In genomic region chr2:27092696-27093429, GRCh38 we compare ENCODE assay signal across 26 cellular contexts. TPM values are rescaled to one million over a fixed set of nuclear protein-coding genes. Genes with fewer than 3 reads are reported as not detected.
DNase-seq lines count a peak whose midpoint lies in the region; ATAC-seq, FAIRE-seq and TF ChIP-seq lines count a peak whose summit lies in the region.
"Had no signal": no experiment of that assay in that cellular context is flagged by ENCODE, and none has a peak within 500 bp of the region (broad histone marks: within the 10 kb centered on the region; RNA-seq: fewer than 3 reads in every experiment).

No MANE protein-coding gene starts in this region.

- DNase-seq in A549 (ENCODE audit: low read depth in 1 of 2, low spot score in 1 of 2) (no peak), RCC 7860 (ENCODE audit: low spot score) (peak; percentile 52), HepG2 (ENCODE audit: low spot score) (peak; percentile 81), NCI-H748 treated with DMSO at 0.1 percent for 48 hours (lab: John Stamatoyannopoulos, UW) (no peak)
- no peak for DNase-seq in activated CD4-positive, alpha-beta T cell treated with anti-CD3 and anti-CD28 coated beads, Interleukin-2, amount 50 U/mL, for 48 hours
- no peak for DNase-seq in stimulated activated effector memory CD8-positive, alpha-beta T cell treated with anti-CD3 and anti-CD28 coated beads, Interleukin-12 subunit alpha, Interleukin-12 subunit beta, amount 100 ng/mL, for 72 hours (ENCODE audit: low spot score in 2 of 2)
- DNase-seq: activated naive CD8-positive, alpha-beta T cell treated with anti-CD3 and anti-CD28 coated beads, Interleukin-2, amount 10 ng/mL, durations not matched to agents 7 days and 5 days; brain microvascular endothelial cell; hypothalamus; Kasumi-1; NCI-H1436; NCI-H2171; NCI-H69; nephron progenitor cell had no signal

- ATAC-seq in A549 (no peak), HepG2 (peak; percentile 60)
- ATAC-seq in stimulated activated effector memory CD8-positive, alpha-beta T cell treated with anti-CD3 and anti-CD28 coated beads, Interleukin-12 subunit alpha, Interleukin-12 subunit beta, amount 100 ng/mL, for 72 hours, result no peak
- ATAC-seq: activated CD4-positive, CD25-positive, alpha-beta regulatory T cell treated with anti-CD3 and anti-CD28 coated beads, Interleukin-2, amount 50 U/mL, for 24 hours; activated T-helper 17 cell treated with anti-CD3 and anti-CD28 coated beads, Interleukin-2, amount 50 U/mL, for 72 hours; psoas muscle had no signal

- H3K9ac ChIP-seq in HepG2 (ENCODE audit: insufficient read depth, low read depth, low read length), result peak overlapping the region; percentile 79
- H3K9ac ChIP-seq: BLaER1 treated with 17β-estradiol and CSF1 and Interleukin-3, amounts not matched to agents 10 nM and 100 nM had no signal

- no peaks in the 10 kb centered on the region for H4K20me1 ChIP-seq in HepG2 (ENCODE audit: insufficient read depth, low read length)
- H4K20me1 ChIP-seq: BLaER1 treated with 17β-estradiol and CSF1 and Interleukin-3, amounts not matched to agents 10 nM and 100 nM had no signal

- no peaks in the 10 kb centered on the region for H3K27me3 ChIP-seq in HepG2 (ENCODE audit: control insufficient read depth in 1 of 2, insufficient read depth in 2 of 2, low read length in 2 of 2)
- H3K27me3 ChIP-seq: BLaER1 treated with 17β-estradiol and CSF1 and Interleukin-3, amounts not matched to agents 10 nM and 100 nM; brain microvascular endothelial cell; SJSA1 had no signal

- no peaks in the 10 kb centered on the region for H3K9me3 Mint-ChIP-seq in stimulated activated effector memory CD8-positive, alpha-beta T cell treated with anti-CD3 and anti-CD28 coated beads, Interleukin-12 subunit alpha, Interleukin-12 subunit beta, amount 100 ng/mL, for 72 hours
- H3K9me3 Mint-ChIP-seq: activated naive CD8-positive, alpha-beta T cell treated with anti-CD3 and anti-CD28 coated beads, Interleukin-2, amount 10 ng/mL, durations not matched to agents 7 days and 5 days; activated T-helper 17 cell treated with anti-CD3 and anti-CD28 coated beads, Interleukin-2, amount 50 U/mL, for 72 hours; nephron progenitor cell; T-helper 2 cell treated with Interferon-gamma antibody and Interleukin-4, amounts not matched to agents 5 μg/mL and 100 μg/mL, for 36 hours had no signal

- H3K4me3 ChIP-seq in A549 (no peak overlapping the region), HepG2 (replicated peaks in 1 of 3; ENCODE audit: insufficient read depth in 1 of 3, low read depth in 2 of 3, low read length in 3 of 3) (peak overlapping the region; percentile 23 to 59 (median 24))
- H3K4me3 ChIP-seq: BLaER1 treated with 17β-estradiol and CSF1 and Interleukin-3, amounts not matched to agents 10 nM and 100 nM; coronary artery; psoas muscle; SJSA1; thoracic aorta had no signal

- TF ChIP-seq EP300 in A549 (IDR thresholded peaks at IDR 0.05) (no peak), HepG2 (IDR thresholded peaks at IDR 0.05; ENCODE audit: low read depth in 2 of 2, low read length in 2 of 2) (peak; percentile 14 to 81; a peak in 2 of 4 replicates), HepG2 (CRISPR knock-in tag; IDR thresholded peaks at IDR 0.05; ENCODE audit: borderline replicate concordance) (peak; percentile 47; the same call in 1 of the 2 replicates)

- no TSS peak for BruUV-seq in HepG2 (replicated peaks; lab: Mats Ljungman, UMichigan)

- no peaks in the 10 kb centered on the region for H3K36me3 Mint-ChIP-seq in stimulated activated effector memory CD8-positive, alpha-beta T cell treated with anti-CD3 and anti-CD28 coated beads, Interleukin-12 subunit alpha, Interleukin-12 subunit beta, amount 100 ng/mL, for 72 hours
- H3K36me3 Mint-ChIP-seq: activated naive CD8-positive, alpha-beta T cell treated with anti-CD3 and anti-CD28 coated beads, Interleukin-2, amount 10 ng/mL, durations not matched to agents 7 days and 5 days had no signal

- TF ChIP-seq POLR2A in A549 (IDR thresholded peaks at IDR 0.05; ENCODE audit: low read length), result no peak
- peak in 1 of 2 experiments; percentile 13; a peak in 1 of 4 replicates for TF ChIP-seq POLR2A in HepG2 (IDR thresholded peaks at IDR 0.05; ENCODE audit: insufficient read depth in 1 of 2, low read depth in 2 of 2, low read length in 2 of 2)

- H3K4me2 ChIP-seq in A549, result no peak overlapping the region
- peak overlapping the region; percentile 96 for H3K4me2 ChIP-seq in HepG2 (ENCODE audit: low read depth, low read length)
- H3K4me2 ChIP-seq: BLaER1 treated with 17β-estradiol and CSF1 and Interleukin-3, amounts not matched to agents 10 nM and 100 nM had no signal

- no peak overlapping the region for H3K4me3 Mint-ChIP-seq in stimulated activated effector memory CD8-positive, alpha-beta T cell treated with anti-CD3 and anti-CD28 coated beads, Interleukin-12 subunit alpha, Interleukin-12 subunit beta, amount 100 ng/mL, for 72 hours
- H3K4me3 Mint-ChIP-seq: activated naive CD8-positive, alpha-beta T cell treated with anti-CD3 and anti-CD28 coated beads, Interleukin-2, amount 10 ng/mL, durations not matched to agents 7 days and 5 days; activated T-helper 17 cell treated with anti-CD3 and anti-CD28 coated beads, Interleukin-2, amount 50 U/mL, for 72 hours; nephron progenitor cell; T-helper 2 cell treated with Interferon-gamma antibody and Interleukin-4, amounts not matched to agents 5 μg/mL and 100 μg/mL, for 36 hours had no signal

- H3K79me2 ChIP-seq in HepG2 (ENCODE audit: insufficient read depth, low read length), result peaks cover 52% of the 10 kb centered on the region

- CTCF ChIA-PET in A549 (lab: Yijun Ruan, JAX) (interaction anchor here (0.6 to 15.3 kb wide), 13 partner anchors 6 to 209 kb away, joined by 3 to 197 read pairs (median 6); partner anchors contain the start of genes EMILIN1, KHK and TRIM54), HepG2 (lab: Yijun Ruan, JAX; ENCODE audit: low intra/inter-chr PET ratio, low total read pairs) (no interaction called here)

- peaks cover 20% of the 10 kb centered on the region for H3K4me1 ChIP-seq in A549
- peaks cover 92% of the 10 kb centered on the region for H3K4me1 ChIP-seq in HepG2 (ENCODE audit: insufficient read depth, low read length)

- intact Hi-C loops in HepG2 (cut with micrococcal nuclease; ENCODE audit: unreplicated experiment), result loop anchor here (5.0 kb wide), 1 partner anchor 306 kb away; the partner anchor contains the start of gene CENPA

- H3K9me3 ChIP-seq in A549 (no peaks in the 10 kb centered on the region), HepG2 (ENCODE audit: low read length) (no peaks in the 10 kb centered on the region)
- H3K9me3 ChIP-seq: BLaER1 treated with 17β-estradiol and CSF1 and Interleukin-3, amounts not matched to agents 10 nM and 100 nM; psoas muscle; SJSA1; thoracic aorta had no signal

- H3K4me1 Mint-ChIP-seq in stimulated activated effector memory CD8-positive, alpha-beta T cell treated with anti-CD3 and anti-CD28 coated beads, Interleukin-12 subunit alpha, Interleukin-12 subunit beta, amount 100 ng/mL, for 72 hours, result peaks cover 16% of the 10 kb centered on the region
- H3K4me1 Mint-ChIP-seq: activated T-helper 17 cell treated with anti-CD3 and anti-CD28 coated beads, Interleukin-2, amount 50 U/mL, for 72 hours had no signal

- H3K27ac ChIP-seq in A549 (no peak overlapping the region), HepG2 (ENCODE audit: extremely low read length, insufficient read depth, low read length) (peak overlapping the region; percentile 97)
- H3K27ac ChIP-seq: BLaER1 treated with 17β-estradiol and CSF1 and Interleukin-3, amounts not matched to agents 10 nM and 100 nM; brain microvascular endothelial cell; coronary artery; psoas muscle; SJSA1; thoracic aorta had no signal

- H3K36me3 ChIP-seq in HepG2 (replicated peaks in 1 of 2; ENCODE audit: control insufficient read depth in 1 of 2, insufficient read depth in 2 of 2, low read length in 2 of 2), result peaks cover 4 to 24% of the 10 kb centered on the region in 2 experiments
- H3K36me3 ChIP-seq: BLaER1 treated with 17β-estradiol and CSF1 and Interleukin-3, amounts not matched to agents 10 nM and 100 nM; brain microvascular endothelial cell; SJSA1; thoracic aorta had no signal

- POLR2A ChIA-PET in A549 (lab: Yijun Ruan, JAX), result no interaction called here
- POLR2A ChIA-PET in HepG2 (lab: Yijun Ruan, JAX), result interaction anchor here (1.1 to 4.8 kb wide), 23 partner anchors 9 to 261 kb away, joined by 3 to 61 read pairs (median 6); partner anchors contain the start of genes ABHD1, AGBL5, ATRAID and CGREF1

- TF ChIP-seq CTCF in A549 (IDR thresholded peaks at IDR 0.05), result no peak
- peak; percentile 47 for TF ChIP-seq CTCF in HepG2 (CRISPR knock-in tag; IDR thresholded peaks at IDR 0.05)

- FAIRE-seq in A549 (lab: Jason Lieb, UNC) (no peak), RCC 7860 (lab: Jason Lieb, UNC) (peak; percentile 55), HepG2 (lab: Jason Lieb, UNC) (peak; percentile 86)
- FAIRE-seq: endothelial cell of umbilical vein, keratinocyte had no signal

- in situ Hi-C loops in HepG2 (cut with HindIII; ENCODE audit: extremely low pct_ligation_motif_present, low pct_unique_long_range_greater_than_20kb), result no loop called here

- no peak overlapping the region for H2AFZ ChIP-seq in HepG2 (ENCODE audit: low read length)

- TF ChIP-seq RAD21 in A549 (conservative IDR thresholded peaks at IDR 0.05 in 1 of 2, IDR thresholded peaks at IDR 0.05 in 1 of 2), result no peak
- TF ChIP-seq RAD21 in HepG2 (CRISPR knock-in tag; IDR thresholded peaks at IDR 0.05), result peak; percentile 53; the same call in 1 of the 2 replicates

- 74% methylated on average over 10 of the region's 10 CpGs for WGBS in A549 (ENCODE audit: missing lambda C conversion rate)
- 9% methylated on average over 6 of the region's 10 CpGs for WGBS in HepG2 (ENCODE audit: low lambda C conversion rate)

- no peak overlapping the region for H3K27ac Mint-ChIP-seq in stimulated activated effector memory CD8-positive, alpha-beta T cell treated with anti-CD3 and anti-CD28 coated beads, Interleukin-12 subunit alpha, Interleukin-12 subunit beta, amount 100 ng/mL, for 72 hours
- H3K27ac Mint-ChIP-seq: activated naive CD8-positive, alpha-beta T cell treated with anti-CD3 and anti-CD28 coated beads, Interleukin-2, amount 10 ng/mL, durations not matched to agents 7 days and 5 days; activated T-helper 17 cell treated with anti-CD3 and anti-CD28 coated beads, Interleukin-2, amount 50 U/mL, for 72 hours; nephron progenitor cell; T-helper 2 cell treated with Interferon-gamma antibody and Interleukin-4, amounts not matched to agents 5 μg/mL and 100 μg/mL, for 36 hours had no signal

RNA-seq across cellular contexts. Expression of gene KHK, which starts 6.3 kb away (rescaled TPM):
- polyA plus RNA-seq in A549 (2011; rRNA removed) (4.2 and 4.4 TPM in 2 replicates), A549 (2017; fragmentation: RNase III; extraction: RNeasy Plus Mini Kit Qiagen cat#74134 plus additional on column Dnase treatment) (7.6 to 8.5 TPM (median 8.3 TPM) in 3 replicates), HepG2 (2011; rRNA removed) (99.2 and 139 TPM in 2 replicates)
- 12.4 and 13.0 TPM in 2 replicates for polyA plus RNA-seq in A549 (2012; cell fraction: cytosol; rRNA removed)
- 22.5 and 25.5 TPM in 2 replicates for polyA plus RNA-seq in A549 (2012; cell fraction: nucleus; rRNA removed)
- 6.7 and 9.0 TPM in 2 replicates for polyA minus RNA-seq in A549 (2011; rRNA and poly(A)+ RNA removed)
- total RNA-seq in HepG2 (2016; rRNA removed; fragmentation: Illumina TruSeq; extraction: Trizol), result 29.9 and 40.9 TPM in 2 replicates
- 8.1 and 9.7 TPM in 2 replicates for total RNA-seq in HepG2 (2016; cell fraction: cytosol; rRNA removed; fragmentation: Illumina TruSeq; extraction: Trizol; ENCODE audit: low read depth)
- total RNA-seq in HepG2 (2016; cell fraction: insoluble cytoplasmic fraction; rRNA removed; fragmentation: Illumina TruSeq; extraction: Trizol), result 31.6 and 41.5 TPM in 2 replicates
- 15.4 and 18.4 TPM in 2 replicates for total RNA-seq in HepG2 (2016; cell fraction: membrane; rRNA removed; fragmentation: Illumina TruSeq; extraction: Trizol)
- total RNA-seq in HepG2 (2016; cell fraction: nucleus; rRNA removed; fragmentation: Illumina TruSeq; extraction: Trizol), result 34.9 and 38.4 TPM in 2 replicates
- 93.9 and 100.0 TPM in 2 replicates for polyA plus RNA-seq in HepG2 (2011; cell fraction: cytosol; rRNA removed)
- 195 and 260 TPM in 2 replicates for polyA plus RNA-seq in HepG2 (2011; cell fraction: nucleus; rRNA removed)
- polyA plus RNA-seq in HepG2 (2012), result 128 and 136 TPM in 2 replicates
- 12.3 and 15.8 TPM in 2 replicates for polyA plus RNA-seq in HepG2 (2016; cell fraction: cytosol; fragmentation: Illumina TruSeq; extraction: Trizol; ENCODE audit: low read depth)
- 39.2 and 45.9 TPM in 2 replicates for polyA plus RNA-seq in HepG2 (2016; cell fraction: insoluble cytoplasmic fraction; fragmentation: Illumina TruSeq; extraction: Trizol; ENCODE audit: low read depth)
- polyA plus RNA-seq in HepG2 (2016; cell fraction: membrane; fragmentation: Illumina TruSeq; extraction: Trizol; ENCODE audit: low read depth), result 14.9 and 20.8 TPM in 2 replicates
- 94.3 and 95.6 TPM in 2 replicates for polyA plus RNA-seq in HepG2 (2016; cell fraction: nucleus; fragmentation: Illumina TruSeq; extraction: Trizol; ENCODE audit: insufficient read depth, low read depth)
- polyA minus RNA-seq in HepG2 (2011; rRNA and poly(A)+ RNA removed; ENCODE audit: low replicate concordance), result 6.9 and 106 TPM in 2 replicates
- polyA minus RNA-seq in HepG2 (2011; cell fraction: cytosol; rRNA and poly(A)+ RNA removed), result 29.4 and 50.9 TPM in 2 replicates
- 51.5 and 66.5 TPM in 2 replicates for polyA minus RNA-seq in HepG2 (2011; cell fraction: nucleus; rRNA and poly(A)+ RNA removed)

RNA-seq across cellular contexts. Expression of gene EMILIN1, which starts 14.4 kb away (rescaled TPM):
- 0.13 TPM in 2 replicates for polyA plus RNA-seq in A549 (2011; rRNA removed)
- 0.49 and 0.52 TPM in 2 replicates for polyA plus RNA-seq in A549 (2012; cell fraction: cytosol; rRNA removed)
- 0.91 and 0.96 TPM in 2 replicates for polyA plus RNA-seq in A549 (2012; cell fraction: nucleus; rRNA removed)
- polyA plus RNA-seq in A549 (2017; fragmentation: RNase III; extraction: RNeasy Plus Mini Kit Qiagen cat#74134 plus additional on column Dnase treatment), result 0.46 to 0.51 TPM (median 0.49 TPM) in 3 replicates
- polyA minus RNA-seq in A549 (2011; rRNA and poly(A)+ RNA removed), result 0.24 TPM in 1 of 2 replicates, not detected in the other
- 4.0 and 9.7 TPM in 2 replicates for total RNA-seq in HepG2 (2016; rRNA removed; fragmentation: Illumina TruSeq; extraction: Trizol)
- 0.53 and 0.61 TPM in 2 replicates for total RNA-seq in HepG2 (2016; cell fraction: cytosol; rRNA removed; fragmentation: Illumina TruSeq; extraction: Trizol; ENCODE audit: low read depth)
- 4.1 and 12.5 TPM in 2 replicates for total RNA-seq in HepG2 (2016; cell fraction: insoluble cytoplasmic fraction; rRNA removed; fragmentation: Illumina TruSeq; extraction: Trizol)
- 1.4 TPM in 2 replicates for total RNA-seq in HepG2 (2016; cell fraction: membrane; rRNA removed; fragmentation: Illumina TruSeq; extraction: Trizol)
- total RNA-seq in HepG2 (2016; cell fraction: nucleus; rRNA removed; fragmentation: Illumina TruSeq; extraction: Trizol), result 8.7 and 9.5 TPM in 2 replicates
- polyA plus RNA-seq in HepG2 (2011; rRNA removed), result 8.1 and 13.1 TPM in 2 replicates
- 9.7 and 19.1 TPM in 2 replicates for polyA plus RNA-seq in HepG2 (2011; cell fraction: cytosol; rRNA removed)
- polyA plus RNA-seq in HepG2 (2011; cell fraction: nucleus; rRNA removed), result 30.1 and 34.4 TPM in 2 replicates
- 8.6 and 10.0 TPM in 2 replicates for polyA plus RNA-seq in HepG2 (2012)
- polyA plus RNA-seq in HepG2 (2016; cell fraction: cytosol; fragmentation: Illumina TruSeq; extraction: Trizol; ENCODE audit: low read depth), result 0.42 and 0.58 TPM in 2 replicates
- polyA plus RNA-seq in HepG2 (2016; cell fraction: insoluble cytoplasmic fraction; fragmentation: Illumina TruSeq; extraction: Trizol; ENCODE audit: low read depth), result 2.8 and 3.2 TPM in 2 replicates
- polyA plus RNA-seq in HepG2 (2016; cell fraction: membrane; fragmentation: Illumina TruSeq; extraction: Trizol; ENCODE audit: low read depth), result 0.45 and 1.0 TPM in 2 replicates
- 14.3 and 15.9 TPM in 2 replicates for polyA plus RNA-seq in HepG2 (2016; cell fraction: nucleus; fragmentation: Illumina TruSeq; extraction: Trizol; ENCODE audit: insufficient read depth, low read depth)
- 0.54 and 19.1 TPM in 2 replicates for polyA minus RNA-seq in HepG2 (2011; rRNA and poly(A)+ RNA removed; ENCODE audit: low replicate concordance)
- polyA minus RNA-seq in HepG2 (2011; cell fraction: cytosol; rRNA and poly(A)+ RNA removed), result 13.6 and 17.2 TPM in 2 replicates
- polyA minus RNA-seq in HepG2 (2011; cell fraction: nucleus; rRNA and poly(A)+ RNA removed), result 4.8 and 5.6 TPM in 2 replicates

RNA-seq across cellular contexts. Expression of gene OST4, which starts 21.4 kb away (rescaled TPM):
- polyA plus RNA-seq in A549 (2011; rRNA removed) (392 and 408 TPM in 2 replicates), A549 (2017; fragmentation: RNase III; extraction: RNeasy Plus Mini Kit Qiagen cat#74134 plus additional on column Dnase treatment) (809 to 921 TPM (median 880 TPM) in 3 replicates), HepG2 (2011; rRNA removed) (491 and 584 TPM in 2 replicates)
- 1,186 and 1,481 TPM in 2 replicates for polyA plus RNA-seq in A549 (2012; cell fraction: cytosol; rRNA removed)
- polyA plus RNA-seq in A549 (2012; cell fraction: nucleus; rRNA removed), result 205 and 365 TPM in 2 replicates
- 242 and 355 TPM in 2 replicates for polyA minus RNA-seq in A549 (2011; rRNA and poly(A)+ RNA removed)
- total RNA-seq in HepG2 (2016; rRNA removed; fragmentation: Illumina TruSeq; extraction: Trizol), result 498 and 508 TPM in 2 replicates
- total RNA-seq in HepG2 (2016; cell fraction: cytosol; rRNA removed; fragmentation: Illumina TruSeq; extraction: Trizol; ENCODE audit: low read depth), result 947 and 1,365 TPM in 2 replicates
- 496 and 506 TPM in 2 replicates for total RNA-seq in HepG2 (2016; cell fraction: insoluble cytoplasmic fraction; rRNA removed; fragmentation: Illumina TruSeq; extraction: Trizol)
- total RNA-seq in HepG2 (2016; cell fraction: membrane; rRNA removed; fragmentation: Illumina TruSeq; extraction: Trizol), result 928 and 1,097 TPM in 2 replicates
- 200 and 226 TPM in 2 replicates for total RNA-seq in HepG2 (2016; cell fraction: nucleus; rRNA removed; fragmentation: Illumina TruSeq; extraction: Trizol)
- polyA plus RNA-seq in HepG2 (2011; cell fraction: cytosol; rRNA removed), result 627 and 1,057 TPM in 2 replicates
- polyA plus RNA-seq in HepG2 (2011; cell fraction: nucleus; rRNA removed), result 336 and 383 TPM in 2 replicates
- polyA plus RNA-seq in HepG2 (2012), result 371 and 440 TPM in 2 replicates
- 1,401 and 1,836 TPM in 2 replicates for polyA plus RNA-seq in HepG2 (2016; cell fraction: cytosol; fragmentation: Illumina TruSeq; extraction: Trizol; ENCODE audit: low read depth)
- polyA plus RNA-seq in HepG2 (2016; cell fraction: insoluble cytoplasmic fraction; fragmentation: Illumina TruSeq; extraction: Trizol; ENCODE audit: low read depth), result 640 and 680 TPM in 2 replicates
- polyA plus RNA-seq in HepG2 (2016; cell fraction: membrane; fragmentation: Illumina TruSeq; extraction: Trizol; ENCODE audit: low read depth), result 1,282 and 1,407 TPM in 2 replicates
- polyA plus RNA-seq in HepG2 (2016; cell fraction: nucleus; fragmentation: Illumina TruSeq; extraction: Trizol; ENCODE audit: insufficient read depth, low read depth), result 415 and 448 TPM in 2 replicates
- polyA minus RNA-seq in HepG2 (2011; rRNA and poly(A)+ RNA removed; ENCODE audit: low replicate concordance), result 310 and 535 TPM in 2 replicates
- polyA minus RNA-seq in HepG2 (2011; cell fraction: cytosol; rRNA and poly(A)+ RNA removed), result 514 and 560 TPM in 2 replicates
- 136 and 144 TPM in 2 replicates for polyA minus RNA-seq in HepG2 (2011; cell fraction: nucleus; rRNA and poly(A)+ RNA removed)

RNA-seq across cellular contexts. Expression of gene CGREF1, which starts 26.1 kb away (rescaled TPM):
- polyA plus RNA-seq in A549 (2011; rRNA removed), result 5.8 and 6.6 TPM in 2 replicates
- 8.1 and 8.2 TPM in 2 replicates for polyA plus RNA-seq in A549 (2012; cell fraction: cytosol; rRNA removed)
- polyA plus RNA-seq in A549 (2012; cell fraction: nucleus; rRNA removed), result 6.9 and 8.1 TPM in 2 replicates
- polyA plus RNA-seq in A549 (2017; fragmentation: RNase III; extraction: RNeasy Plus Mini Kit Qiagen cat#74134 plus additional on column Dnase treatment), result 4.5 to 5.4 TPM (median 5.1 TPM) in 3 replicates
- polyA minus RNA-seq in A549 (2011; rRNA and poly(A)+ RNA removed), result 4.7 and 5.3 TPM in 2 replicates
- total RNA-seq in HepG2 (2016; rRNA removed; fragmentation: Illumina TruSeq; extraction: Trizol), result 7.0 and 13.9 TPM in 2 replicates
- 7.2 and 7.6 TPM in 2 replicates for total RNA-seq in HepG2 (2016; cell fraction: cytosol; rRNA removed; fragmentation: Illumina TruSeq; extraction: Trizol; ENCODE audit: low read depth)
- 6.8 and 14.7 TPM in 2 replicates for total RNA-seq in HepG2 (2016; cell fraction: insoluble cytoplasmic fraction; rRNA removed; fragmentation: Illumina TruSeq; extraction: Trizol)
- total RNA-seq in HepG2 (2016; cell fraction: membrane; rRNA removed; fragmentation: Illumina TruSeq; extraction: Trizol), result 9.9 and 14.3 TPM in 2 replicates
- 11.7 and 13.6 TPM in 2 replicates for total RNA-seq in HepG2 (2016; cell fraction: nucleus; rRNA removed; fragmentation: Illumina TruSeq; extraction: Trizol)
- 23.4 and 30.8 TPM in 2 replicates for polyA plus RNA-seq in HepG2 (2011; rRNA removed)
- polyA plus RNA-seq in HepG2 (2011; cell fraction: cytosol; rRNA removed), result 26.4 and 27.5 TPM in 2 replicates
- polyA plus RNA-seq in HepG2 (2011; cell fraction: nucleus; rRNA removed), result 30.3 and 37.8 TPM in 2 replicates
- 29.7 and 31.5 TPM in 2 replicates for polyA plus RNA-seq in HepG2 (2012)
- 9.6 and 11.3 TPM in 2 replicates for polyA plus RNA-seq in HepG2 (2016; cell fraction: cytosol; fragmentation: Illumina TruSeq; extraction: Trizol; ENCODE audit: low read depth)
- polyA plus RNA-seq in HepG2 (2016; cell fraction: insoluble cytoplasmic fraction; fragmentation: Illumina TruSeq; extraction: Trizol; ENCODE audit: low read depth), result 9.2 and 9.7 TPM in 2 replicates
- 12.0 and 14.2 TPM in 2 replicates for polyA plus RNA-seq in HepG2 (2016; cell fraction: membrane; fragmentation: Illumina TruSeq; extraction: Trizol; ENCODE audit: low read depth)
- polyA plus RNA-seq in HepG2 (2016; cell fraction: nucleus; fragmentation: Illumina TruSeq; extraction: Trizol; ENCODE audit: insufficient read depth, low read depth), result 23.5 and 24.6 TPM in 2 replicates
- 0.09 and 14.9 TPM in 2 replicates for polyA minus RNA-seq in HepG2 (2011; rRNA and poly(A)+ RNA removed; ENCODE audit: low replicate concordance)
- 5.9 and 7.1 TPM in 2 replicates for polyA minus RNA-seq in HepG2 (2011; cell fraction: cytosol; rRNA and poly(A)+ RNA removed)
- 10.7 and 13.8 TPM in 2 replicates for polyA minus RNA-seq in HepG2 (2011; cell fraction: nucleus; rRNA and poly(A)+ RNA removed)
- total RNA-seq: OCI-LY7 had no signal

RNA-seq across cellular contexts. Expression of gene ABHD1, which starts 30.8 kb away (rescaled TPM):
- 1.9 and 2.4 TPM in 2 replicates for polyA plus RNA-seq in A549 (2011; rRNA removed)
- 1.6 and 1.8 TPM in 2 replicates for polyA plus RNA-seq in A549 (2012; cell fraction: cytosol; rRNA removed)
- 2.4 and 2.9 TPM in 2 replicates for polyA plus RNA-seq in A549 (2012; cell fraction: nucleus; rRNA removed)
- polyA plus RNA-seq in A549 (2017; fragmentation: RNase III; extraction: RNeasy Plus Mini Kit Qiagen cat#74134 plus additional on column Dnase treatment), result 0.96 to 1.0 TPM (median 1.0 TPM) in 3 replicates
- 1.9 and 2.3 TPM in 2 replicates for polyA minus RNA-seq in A549 (2011; rRNA and poly(A)+ RNA removed)
- total RNA-seq in HepG2 (2016; rRNA removed; fragmentation: Illumina TruSeq; extraction: Trizol), result 0.04 TPM in 1 of 2 replicates, not detected in the other
- total RNA-seq in HepG2 (2016; cell fraction: cytosol; rRNA removed; fragmentation: Illumina TruSeq; extraction: Trizol; ENCODE audit: low read depth), result 0.40 and 0.44 TPM in 2 replicates
- 0.15 and 0.22 TPM in 2 replicates for total RNA-seq in HepG2 (2016; cell fraction: insoluble cytoplasmic fraction; rRNA removed; fragmentation: Illumina TruSeq; extraction: Trizol)
- total RNA-seq in HepG2 (2016; cell fraction: membrane; rRNA removed; fragmentation: Illumina TruSeq; extraction: Trizol), result 0.28 and 0.52 TPM in 2 replicates
- total RNA-seq in HepG2 (2016; cell fraction: nucleus; rRNA removed; fragmentation: Illumina TruSeq; extraction: Trizol), result not detected in 2 replicates
- 0.81 and 0.85 TPM in 2 replicates for polyA plus RNA-seq in HepG2 (2011; rRNA removed)
- polyA plus RNA-seq in HepG2 (2011; cell fraction: cytosol; rRNA removed), result 0.62 and 0.63 TPM in 2 replicates
- polyA plus RNA-seq in HepG2 (2011; cell fraction: nucleus; rRNA removed), result 3.5 and 4.0 TPM in 2 replicates
- 1.7 and 1.8 TPM in 2 replicates for polyA plus RNA-seq in HepG2 (2012)
- polyA plus RNA-seq in HepG2 (2016; cell fraction: cytosol; fragmentation: Illumina TruSeq; extraction: Trizol; ENCODE audit: low read depth), result 0.51 and 0.72 TPM in 2 replicates
- polyA plus RNA-seq in HepG2 (2016; cell fraction: insoluble cytoplasmic fraction; fragmentation: Illumina TruSeq; extraction: Trizol; ENCODE audit: low read depth), result not detected in 2 replicates
- 0.34 and 0.47 TPM in 2 replicates for polyA plus RNA-seq in HepG2 (2016; cell fraction: membrane; fragmentation: Illumina TruSeq; extraction: Trizol; ENCODE audit: low read depth)
- 0.69 TPM in 1 of 2 replicates, not detected in the other for polyA plus RNA-seq in HepG2 (2016; cell fraction: nucleus; fragmentation: Illumina TruSeq; extraction: Trizol; ENCODE audit: insufficient read depth, low read depth)
- polyA minus RNA-seq in HepG2 (2011; rRNA and poly(A)+ RNA removed; ENCODE audit: low replicate concordance), result 0.72 TPM in 1 of 2 replicates, not detected in the other
- polyA minus RNA-seq in HepG2 (2011; cell fraction: cytosol; rRNA and poly(A)+ RNA removed), result not detected in 2 replicates
- 0.26 and 1.4 TPM in 2 replicates for polyA minus RNA-seq in HepG2 (2011; cell fraction: nucleus; rRNA and poly(A)+ RNA removed)
- total RNA-seq: endothelial cell of umbilical vein, fibroblast of villous mesenchyme, OCI-LY7, SJSA1 had no signal
- polyA plus RNA-seq: keratinocyte had no signal

Comparison
In these comparisons a context has a peak if more than half of its experiments do, and no peak if none do; other contexts are left out.
1. DNase-seq: peak in RCC 7860 (single experiment) and HepG2 (single experiment); none in A549 (0 of 2), NCI-H748 treated with DMSO at 0.1 percent for 48 hours (single experiment), activated CD4-positive, alpha-beta T cell treated with anti-CD3 and anti-CD28 coated beads, Interleukin-2, amount 50 U/mL, for 48 hours (0 of 2) and stimulated activated effector memory CD8-positive, alpha-beta T cell treated with anti-CD3 and anti-CD28 coated beads, Interleukin-12 subunit alpha, Interleukin-12 subunit beta, amount 100 ng/mL, for 72 hours (0 of 2).
2. Of the 38 proteins assayed by ChIP-seq in both HepG2 and A549: peak only in HepG2: CTCF, EP300, ESRRA, FOSL2, HDAC2, MAX and 6 more; only in A549: none; in both: MAFK; in neither: 21; mixed calls (peak in some experiments, not most) for 4.